In genomic region chr1:26994020-26994745, GRCh38 we compare ENCODE assay signal across 8 cellular contexts. TPM values are rescaled to one million over a fixed set of nuclear protein-coding genes. Genes with fewer than 3 reads are reported as not detected.
DNase-seq lines count a peak whose midpoint lies in the region; ATAC-seq and TF ChIP-seq lines count a peak whose summit lies in the region.

No MANE protein-coding gene starts in this region.

- H3K4me1 ChIP-seq in HEK293 (ENCODE audit: control insufficient read depth, insufficient read depth, low read length) (no peaks in the 10 kb centered on the region; the same call in 1 of the 2 replicates), esophagus muscularis mucosa (peaks cover 42 to 64% (median 61%) of the 10 kb centered on the region in 4 donors)

- ATAC-seq in HG02938 (IDR thresholded peaks at IDR 0.05; ENCODE audit: unreplicated experiment): no peak

- intact Hi-C loops in CD14-positive monocyte (cut with micrococcal nuclease): no loop called here
- intact Hi-C loops in esophagus muscularis mucosa (cut with DNase I): loop anchor here (2.0 kb wide), 1 partner anchor 105 kb away; no protein-coding TSS in a partner anchor

- H3K4me3 ChIP-seq in HEK293 (ENCODE audit: low read depth, low read length) (peak overlapping the region; percentile 57), esophagus muscularis mucosa (peak overlapping the region; percentile 75 to 93 (median 88))

- H3K27ac ChIP-seq in HEK293 (ENCODE audit: extremely low read depth, low read depth, low read length): peak overlapping the region; percentile 44; the same call in 1 of the 2 replicates
- peak overlapping the region; percentile 93 to 97 (median 95) for H3K27ac ChIP-seq in esophagus muscularis mucosa (replicated peaks in 1 of 4)

- POLR2A ChIA-PET in HEK293 (lab: Yijun Ruan, JAX): interaction anchor here (0.5 to 2.2 kb wide), 12 partner anchors 14 to 254 kb away, joined by 3 to 10 read pairs (median 4); partner anchors contain the start of genes GPN2 and KDF1
- POLR2A ChIA-PET in activated CD4-positive, alpha-beta T cell treated with anti-CD3 and anti-CD28 coated beads, Interleukin-2, amount 10 ng/mL, durations not matched to agents 7 days and 5 days (lab: Charles Lee): interaction anchor here (0.8 kb wide), 1 partner anchor 12 kb away, joined by 4 read pairs; no protein-coding TSS in a partner anchor

- DNase-seq in CD14-positive monocyte (ENCODE audit: low spot score): no peak
- peak; percentile 25 for DNase-seq in activated CD4-positive, alpha-beta T cell treated with anti-CD3 and anti-CD28 coated beads, Interleukin-2, amount 10 ng/mL, durations not matched to agents 7 days and 5 days
- DNase-seq in esophagus muscularis mucosa (ENCODE audit: extremely low spot score): no peak
- DNase-seq in osteocyte (ENCODE audit: extremely low spot score, unreplicated experiment): no peak
- DNase-seq in epidermal melanocyte (ENCODE audit: insufficient read length, low spot score): no peak
- DNase-seq in middle frontal gyrus (ENCODE audit: extremely low spot score, low spot score): no peak

- H3K36me3 Mint-ChIP-seq in CD14-positive monocyte (peaks cover 12 to 18% of the 10 kb centered on the region in 2 donors), osteocyte (ENCODE audit: unreplicated experiment) (no peaks in the 10 kb centered on the region)
- H3K36me3 Mint-ChIP-seq in activated CD4-positive, alpha-beta T cell treated with anti-CD3 and anti-CD28 coated beads, Interleukin-2, amount 10 ng/mL, durations not matched to agents 7 days and 5 days (ENCODE audit: low read depth): no peaks in the 10 kb centered on the region

- H3K9me3 ChIP-seq in HEK293 (ENCODE audit: control insufficient read depth, insufficient read depth, low read depth, low read length): no peaks in the 10 kb centered on the region
- H3K9me3 ChIP-seq in esophagus muscularis mucosa: no peaks in the 10 kb centered on the region

- H3K4me1 Mint-ChIP-seq in CD14-positive monocyte (peaks cover 51% of the 10 kb centered on the region), osteocyte (ENCODE audit: unreplicated experiment) (peaks cover 65% of the 10 kb centered on the region)
- peaks cover 22% of the 10 kb centered on the region for H3K4me1 Mint-ChIP-seq in activated CD4-positive, alpha-beta T cell treated with anti-CD3 and anti-CD28 coated beads, Interleukin-2, amount 10 ng/mL, durations not matched to agents 7 days and 5 days

- WGBS in esophagus muscularis mucosa: 0% methylated on average over 8 of the region's 95 CpGs

- H3K27me3 ChIP-seq in esophagus muscularis mucosa: peaks cover 0 to 26% (median 6%) of the 10 kb centered on the region in 4 donors

- TF ChIP-seq CTCF in CD14-positive monocyte (IDR thresholded peaks at IDR 0.05): no peak
- TF ChIP-seq CTCF in HEK293 (tag by site-specific recombination; IDR thresholded peaks at IDR 0.05): no peak
- no peak for TF ChIP-seq CTCF in esophagus muscularis mucosa (IDR thresholded peaks at IDR 0.05)
- no peak for TF ChIP-seq CTCF in osteocyte (IDR thresholded peaks at IDR 0.05)

- H3K9me3 Mint-ChIP-seq in CD14-positive monocyte: peaks cover 0 to 19% (median 7%) of the 10 kb centered on the region in 7 donors
- no peaks in the 10 kb centered on the region for H3K9me3 Mint-ChIP-seq in activated CD4-positive, alpha-beta T cell treated with anti-CD3 and anti-CD28 coated beads, Interleukin-2, amount 10 ng/mL, durations not matched to agents 7 days and 5 days
- no peaks in the 10 kb centered on the region for H3K9me3 Mint-ChIP-seq in osteocyte (ENCODE audit: unreplicated experiment)

- H3K27me3 Mint-ChIP-seq in CD14-positive monocyte (ENCODE audit: low read depth in 3 of 3): peaks cover 63 to 77% (median 68%) of the 10 kb centered on the region in 3 donors
- H3K27me3 Mint-ChIP-seq in activated CD4-positive, alpha-beta T cell treated with anti-CD3 and anti-CD28 coated beads, Interleukin-2, amount 10 ng/mL, durations not matched to agents 7 days and 5 days: peaks cover 59% of the 10 kb centered on the region
- H3K27me3 Mint-ChIP-seq in osteocyte (ENCODE audit: unreplicated experiment): no peaks in the 10 kb centered on the region

- peak overlapping the region; percentile 83 to 91 for H3K4me3 Mint-ChIP-seq in CD14-positive monocyte
- peak overlapping the region; percentile 69 for H3K4me3 Mint-ChIP-seq in activated CD4-positive, alpha-beta T cell treated with anti-CD3 and anti-CD28 coated beads, Interleukin-2, amount 10 ng/mL, durations not matched to agents 7 days and 5 days
- H3K4me3 Mint-ChIP-seq in osteocyte (ENCODE audit: unreplicated experiment): peak overlapping the region; percentile 84

- H3K27ac Mint-ChIP-seq in CD14-positive monocyte (peak overlapping the region in 3 of 7 donors; percentile 53 to 76 (median 71)), osteocyte (ENCODE audit: unreplicated experiment) (peak overlapping the region; percentile 79)
- H3K27ac Mint-ChIP-seq in activated CD4-positive, alpha-beta T cell treated with anti-CD3 and anti-CD28 coated beads, Interleukin-2, amount 10 ng/mL, durations not matched to agents 7 days and 5 days: no peak overlapping the region

- TF ChIP-seq POLR2A in esophagus muscularis mucosa (IDR thresholded peaks at IDR 0.05; ENCODE audit: low read depth): no peak

- H3K36me3 ChIP-seq in HEK293 (ENCODE audit: control insufficient read depth in 2 of 2, insufficient read depth in 1 of 2, low read length in 2 of 2): peaks cover 0 to 6% of the 10 kb centered on the region in 2 experiments; a peak in 2 of 3 replicates
- no peaks in the 10 kb centered on the region for H3K36me3 ChIP-seq in esophagus muscularis mucosa

- TF ChIP-seq EP300 in esophagus muscularis mucosa (IDR thresholded peaks at IDR 0.05): no peak

- CTCF ChIA-PET in HEK293 (lab: Yijun Ruan, JAX): interaction anchor here (0.9 to 9.3 kb wide), 8 partner anchors 11 to 184 kb away, joined by 3 to 141 read pairs (median 7); partner anchors contain the start of gene KDF1
- CTCF ChIA-PET in activated CD4-positive, alpha-beta T cell treated with anti-CD3 and anti-CD28 coated beads, Interleukin-2, amount 10 ng/mL, durations not matched to agents 7 days and 5 days (lab: Charles Lee): interaction anchor here (0.6 to 1.4 kb wide), 3 partner anchors 160 to 735 kb away, joined by 3 read pairs; partner anchors contain the start of gene SLC9A1

TF ChIP-seq in HEK293, 187 proteins besides CTCF, POLR2A, EP300 and RAD21 (continues in another document):
- 0 out of 2 replicates have a peak, but pooled peaks have one; percentile 28 for TF ChIP-seq ZBTB10 (tag by site-specific recombination; IDR thresholded peaks at IDR 0.05)
- peak; percentile 90; the same call in 1 of the 2 replicates for TF ChIP-seq ZBTB20 (tag by site-specific recombination; IDR thresholded peaks at IDR 0.05)
- TF ChIP-seq ZFHX2 (tag by site-specific recombination; conservative IDR thresholded peaks at IDR 0.05): no peak
- peak; percentile 70 for TF ChIP-seq GLIS2 (tag by site-specific recombination; IDR thresholded peaks at IDR 0.05)
- TF ChIP-seq PATZ1 (tag by site-specific recombination; IDR thresholded peaks at IDR 0.05): peak; percentile 45; the same call in 1 of the 2 replicates
- TF ChIP-seq OVOL3 (tag by site-specific recombination; IDR thresholded peaks at IDR 0.05): no peak
- 0 out of 2 replicates have a peak, but pooled peaks have one; percentile 22 for TF ChIP-seq ZNF677 (tag by site-specific recombination; IDR thresholded peaks at IDR 0.05)

RNA-seq across cellular contexts. Expression of gene TRNP1, which starts 0.7 kb away (rescaled TPM):
- polyA plus RNA-seq in CD14-positive monocyte: under 1 TPM; 0.55 to 0.92 TPM
- not detected for total RNA-seq in activated CD4-positive, alpha-beta T cell treated with anti-CD3 and anti-CD28 coated beads, Interleukin-2, amount 10 ng/mL, durations not matched to agents 7 days and 5 days
- total RNA-seq in esophagus muscularis mucosa (10 to 100 TPM; 33.6 to 50.3 (median 41.5) TPM), osteocyte (33.7 and 36.3 TPM in 2 replicates)

RNA-seq across cellular contexts. Expression of gene TENT5B, which starts 18.5 kb away (rescaled TPM):
- under 1 TPM; 0.27 to 0.58 TPM for polyA plus RNA-seq in CD14-positive monocyte
- total RNA-seq in activated CD4-positive, alpha-beta T cell treated with anti-CD3 and anti-CD28 coated beads, Interleukin-2, amount 10 ng/mL, durations not matched to agents 7 days and 5 days: not detected
- total RNA-seq in esophagus muscularis mucosa (100 to 1,000 TPM; 168 to 299 (median 239) TPM), osteocyte (6.8 and 7.9 TPM in 2 replicates)

RNA-seq across cellular contexts. Expression of gene KDF1, which starts 33.9 kb away (rescaled TPM):
- polyA plus RNA-seq in CD14-positive monocyte: not detected
- total RNA-seq in activated CD4-positive, alpha-beta T cell treated with anti-CD3 and anti-CD28 coated beads, Interleukin-2, amount 10 ng/mL, durations not matched to agents 7 days and 5 days: not detected
- total RNA-seq in esophagus muscularis mucosa: under 1 TPM in 2 of 4 donors, not detected in 2; 0.33 to 0.42 TPM
- not detected in 2 replicates for total RNA-seq in osteocyte

Comparison
In these comparisons a context has a peak if more than half of its experiments do, and no peak if none do; other contexts are left out.
1. RNA of gene TRNP1, which starts 0.7 kb away (total RNA-seq): 33.6 to 50.3 TPM in esophagus muscularis mucosa and 33.7 to 36.3 TPM in osteocyte; not detected in activated CD4-positive, alpha-beta T cell treated with anti-CD3 and anti-CD28 coated beads, Interleukin-2, amount 10 ng/mL, durations not matched to agents 7 days and 5 days; every median in the first group is over 10 times any median in the second.
2. RNA of gene TENT5B, which starts 18.5 kb away (total RNA-seq): 168 to 299 TPM in esophagus muscularis mucosa; 6.8 to 7.9 TPM in osteocyte and not detected in activated CD4-positive, alpha-beta T cell treated with anti-CD3 and anti-CD28 coated beads, Interleukin-2, amount 10 ng/mL, durations not matched to agents 7 days and 5 days; every median in the first group is over 10 times any median in the second.
3. Peak in every context shown above with its lines, with median percentiles within 50 percentile points of each other: H3K4me3 Mint-ChIP-seq.